Comparison of ENCODE assay signal across 28 cellular contexts in genomic region chr16:77302249-77302648, GRCh38.
"Had no signal": no experiment of that assay in that cellular context is flagged by ENCODE, and none has a peak within 500 bp of the region (broad histone marks: within the 10 kb centered on the region; RNA-seq: fewer than 3 reads in every experiment).

No MANE protein-coding gene starts in this region.

- H3K27me3 ChIP-seq: neural progenitor cell, ovary, spleen, suprapubic skin, testis, tibial artery, upper lobe of right lung, vagina had no signal

- ATAC-seq: naive thymus-derived CD4-positive, alpha-beta T cell; psoas muscle; right cardiac atrium; sciatic nerve; stimulated activated memory B cell treated with anti-CD40 and anti-IgM and Interleukin-4, amounts not matched to agents 10 μg/mL and 1 μg/mL and 100 μg/mL, for 72 hours; stimulated activated naive CD8-positive, alpha-beta T cell treated with anti-CD3 and anti-CD28 coated beads, Interleukin-15, amount 100 ng/mL, for 72 hours; stimulated activated naive CD8-positive, alpha-beta T cell treated with anti-CD3 and anti-CD28 coated beads, Interleukin-15, Interleukin-2, amounts not matched to agents 100 U/mL and 50 U/mL, for 24 hours; upper lobe of right lung had no signal

- H3K4me2 ChIP-seq: neural progenitor cell, smooth muscle cell had no signal

- H3K4me1 ChIP-seq: neural progenitor cell, parathyroid adenoma, psoas muscle, suprapubic skin, testis, tibial artery, transverse colon, upper lobe of right lung, vagina had no signal

- DNase-seq: naive thymus-derived CD4-positive, alpha-beta T cell; occipital lobe; ovary; posterior cingulate gyrus; psoas muscle; right cardiac atrium; spleen; stimulated activated CD4-positive, alpha-beta T cell treated with anti-CD3 and anti-CD28 coated beads, Interleukin-12 subunit alpha, Interleukin-12 subunit beta, amount 100 ng/mL, for 4 hours; stimulated activated CD4-positive, alpha-beta T cell treated with anti-CD3 and anti-CD28 coated beads, Interleukin-1b, Interleukin-23, amount 100 ng/mL, for 48 hours; stimulated activated CD4-positive, alpha-beta T cell treated with anti-CD3 and anti-CD28 coated beads, Interleukin-4, amount 100 ng/mL, for 1 hour; stimulated activated CD4-positive, alpha-beta T cell treated with anti-CD3 and anti-CD28 coated beads, Interleukin-4, amount 100 ng/mL, for 4 hours; stimulated activated CD8-positive, alpha-beta memory T cell treated with anti-CD3 and anti-CD28 coated beads, Interleukin-4, amount 100 ng/mL, for 48 hours; stimulated activated naive CD4-positive, alpha-beta T cell; stimulated activated naive CD8-positive, alpha-beta T cell treated with anti-CD3 and anti-CD28 coated beads, Interleukin-15, amount 100 ng/mL, for 72 hours; stimulated activated naive CD8-positive, alpha-beta T cell treated with anti-CD3 and anti-CD28 coated beads, Interleukin-15, Interleukin-2, amounts not matched to agents 100 U/mL and 50 U/mL, for 24 hours; substantia nigra; testis; tibial artery; transverse colon; upper lobe of right lung had no signal

- H3K36me3 ChIP-seq: neural progenitor cell, ovary, spleen, suprapubic skin, tibial artery, transverse colon, upper lobe of right lung, vagina had no signal

- H2AFZ ChIP-seq: neural progenitor cell, parathyroid adenoma had no signal

- H3K79me2 ChIP-seq: parathyroid adenoma had no signal

- H3K9ac ChIP-seq: neural progenitor cell, parathyroid adenoma had no signal

- H3K4me3 ChIP-seq: neural progenitor cell, ovary, psoas muscle, skin epidermis, smooth muscle cell, spleen, suprapubic skin, testis, tibial artery, transverse colon, upper lobe of right lung, vagina had no signal

- H3K27ac ChIP-seq: neural progenitor cell, ovary, parathyroid adenoma, psoas muscle, skin epidermis, spleen, suprapubic skin, testis, tibial artery, transverse colon, upper lobe of right lung, vagina had no signal

- H3K9me3 ChIP-seq: ovary, psoas muscle, spleen, suprapubic skin, testis, tibial artery, transverse colon, upper lobe of right lung, vagina had no signal
